1 cellular context compared by ENCODE assay signal in the genomic region with DNA sequence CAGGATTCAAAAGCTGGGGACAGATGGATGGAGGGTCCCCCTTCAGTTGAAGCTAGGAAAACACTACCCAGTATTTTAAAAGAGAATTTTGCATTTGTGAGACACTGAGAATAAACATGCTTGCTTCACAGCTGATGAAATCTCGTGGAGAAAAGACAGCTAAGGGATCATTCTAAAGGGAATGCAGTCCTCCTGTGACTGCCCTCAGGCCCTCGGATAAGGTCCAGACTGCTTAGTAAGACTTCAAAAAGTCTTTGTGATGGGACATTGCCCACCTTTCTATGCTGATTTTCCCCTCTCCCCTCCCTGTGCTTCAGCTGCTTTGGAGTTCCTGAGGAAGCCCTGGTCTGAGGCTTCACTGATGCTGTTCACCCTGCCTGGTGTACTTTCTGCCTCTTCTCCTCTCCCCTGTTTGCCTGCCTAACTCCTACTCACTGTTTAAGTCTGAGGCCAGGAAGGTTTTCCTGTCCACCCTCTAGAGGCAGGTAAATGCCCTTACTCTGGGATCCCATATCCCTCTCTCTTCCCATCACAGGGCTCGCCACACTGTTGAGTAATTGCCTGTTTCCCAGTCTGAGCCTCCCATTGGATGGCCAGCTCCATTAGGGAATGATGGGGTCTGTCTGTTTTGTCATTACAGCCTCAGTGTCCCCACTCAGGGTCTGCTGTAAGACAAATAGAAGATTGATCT.
TF ChIP-seq lines count a peak whose summit lies in the region.

No MANE protein-coding gene starts in this region.

TF ChIP-seq in GM23338, 12 proteins besides CTCF, POLR2A, EP300 and RAD21 (continued from another document):
- TF ChIP-seq, protein P1, sequence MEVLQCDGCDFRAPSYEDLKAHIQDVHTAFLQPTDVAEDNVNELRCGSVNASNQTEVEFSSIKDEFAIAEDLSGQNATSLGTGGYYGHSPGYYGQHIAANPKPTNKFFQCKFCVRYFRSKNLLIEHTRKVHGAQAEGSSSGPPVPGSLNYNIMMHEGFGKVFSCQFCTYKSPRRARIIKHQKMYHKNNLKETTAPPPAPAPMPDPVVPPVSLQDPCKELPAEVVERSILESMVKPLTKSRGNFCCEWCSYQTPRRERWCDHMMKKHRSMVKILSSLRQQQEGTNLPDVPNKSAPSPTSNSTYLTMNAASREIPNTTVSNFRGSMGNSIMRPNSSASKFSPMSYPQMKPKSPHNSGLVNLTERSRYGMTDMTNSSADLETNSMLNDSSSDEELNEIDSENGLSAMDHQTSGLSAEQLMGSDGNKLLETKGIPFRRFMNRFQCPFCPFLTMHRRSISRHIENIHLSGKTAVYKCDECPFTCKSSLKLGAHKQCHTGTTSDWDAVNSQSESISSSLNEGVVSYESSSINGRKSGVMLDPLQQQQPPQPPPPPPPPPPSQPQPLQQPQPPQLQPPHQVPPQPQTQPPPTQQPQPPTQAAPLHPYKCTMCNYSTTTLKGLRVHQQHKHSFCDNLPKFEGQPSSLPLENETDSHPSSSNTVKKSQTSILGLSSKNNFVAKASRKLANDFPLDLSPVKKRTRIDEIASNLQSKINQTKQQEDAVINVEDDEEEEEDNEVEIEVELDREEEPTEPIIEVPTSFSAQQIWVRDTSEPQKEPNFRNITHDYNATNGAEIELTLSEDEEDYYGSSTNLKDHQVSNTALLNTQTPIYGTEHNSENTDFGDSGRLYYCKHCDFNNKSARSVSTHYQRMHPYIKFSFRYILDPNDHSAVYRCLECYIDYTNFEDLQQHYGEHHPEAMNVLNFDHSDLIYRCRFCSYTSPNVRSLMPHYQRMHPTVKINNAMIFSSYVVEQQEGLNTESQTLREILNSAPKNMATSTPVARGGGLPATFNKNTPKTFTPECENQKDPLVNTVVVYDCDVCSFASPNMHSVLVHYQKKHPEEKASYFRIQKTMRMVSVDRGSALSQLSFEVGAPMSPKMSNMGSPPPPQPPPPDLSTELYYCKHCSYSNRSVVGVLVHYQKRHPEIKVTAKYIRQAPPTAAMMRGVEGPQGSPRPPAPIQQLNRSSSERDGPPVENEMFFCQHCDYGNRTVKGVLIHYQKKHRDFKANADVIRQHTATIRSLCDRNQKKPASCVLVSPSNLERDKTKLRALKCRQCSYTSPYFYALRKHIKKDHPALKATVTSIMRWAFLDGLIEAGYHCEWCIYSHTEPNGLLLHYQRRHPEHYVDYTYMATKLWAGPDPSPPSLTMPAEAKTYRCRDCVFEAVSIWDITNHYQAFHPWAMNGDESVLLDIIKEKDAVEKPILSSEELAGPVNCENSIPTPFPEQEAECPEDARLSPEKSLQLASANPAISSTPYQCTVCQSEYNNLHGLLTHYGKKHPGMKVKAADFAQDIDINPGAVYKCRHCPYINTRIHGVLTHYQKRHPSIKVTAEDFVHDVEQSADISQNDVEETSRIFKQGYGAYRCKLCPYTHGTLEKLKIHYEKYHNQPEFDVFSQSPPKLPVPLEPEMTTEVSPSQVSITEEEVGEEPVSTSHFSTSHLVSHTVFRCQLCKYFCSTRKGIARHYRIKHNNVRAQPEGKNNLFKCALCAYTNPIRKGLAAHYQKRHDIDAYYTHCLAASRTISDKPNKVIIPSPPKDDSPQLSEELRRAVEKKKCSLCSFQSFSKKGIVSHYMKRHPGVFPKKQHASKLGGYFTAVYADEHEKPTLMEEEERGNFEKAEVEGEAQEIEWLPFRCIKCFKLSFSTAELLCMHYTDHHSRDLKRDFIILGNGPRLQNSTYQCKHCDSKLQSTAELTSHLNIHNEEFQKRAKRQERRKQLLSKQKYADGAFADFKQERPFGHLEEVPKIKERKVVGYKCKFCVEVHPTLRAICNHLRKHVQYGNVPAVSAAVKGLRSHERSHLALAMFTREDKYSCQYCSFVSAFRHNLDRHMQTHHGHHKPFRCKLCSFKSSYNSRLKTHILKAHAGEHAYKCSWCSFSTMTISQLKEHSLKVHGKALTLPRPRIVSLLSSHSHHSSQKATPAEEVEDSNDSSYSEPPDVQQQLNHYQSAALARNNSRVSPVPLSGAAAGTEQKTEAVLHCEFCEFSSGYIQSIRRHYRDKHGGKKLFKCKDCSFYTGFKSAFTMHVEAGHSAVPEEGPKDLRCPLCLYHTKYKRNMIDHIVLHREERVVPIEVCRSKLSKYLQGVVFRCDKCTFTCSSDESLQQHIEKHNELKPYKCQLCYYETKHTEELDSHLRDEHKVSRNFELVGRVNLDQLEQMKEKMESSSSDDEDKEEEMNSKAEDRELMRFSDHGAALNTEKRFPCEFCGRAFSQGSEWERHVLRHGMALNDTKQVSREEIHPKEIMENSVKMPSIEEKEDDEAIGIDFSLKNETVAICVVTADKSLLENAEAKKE (CRISPR knock-in tag; IDR thresholded peaks at IDR 0.05): no peak
- TF ChIP-seq EZH2phosphoT487 (IDR thresholded peaks at IDR 0.05; ENCODE audit: unreplicated experiment) (no peak), REST (IDR thresholded peaks at IDR 0.05; ENCODE audit: unreplicated experiment) (no peak), NANOG (IDR thresholded peaks at IDR 0.05; ENCODE audit: borderline replicate concordance) (no peak), JUNB (IDR thresholded peaks at IDR 0.05; ENCODE audit: unreplicated experiment) (no peak), EZH2 (IDR thresholded peaks at IDR 0.05; ENCODE audit: low read depth, unreplicated experiment) (no peak), ZNF114 (CRISPR knock-in tag; IDR thresholded peaks at IDR 0.05) (no peak), ZNF331 (CRISPR knock-in tag; IDR thresholded peaks at IDR 0.05; ENCODE audit: low read depth) (no peak)
- TF ChIP-seq, protein P2, sequence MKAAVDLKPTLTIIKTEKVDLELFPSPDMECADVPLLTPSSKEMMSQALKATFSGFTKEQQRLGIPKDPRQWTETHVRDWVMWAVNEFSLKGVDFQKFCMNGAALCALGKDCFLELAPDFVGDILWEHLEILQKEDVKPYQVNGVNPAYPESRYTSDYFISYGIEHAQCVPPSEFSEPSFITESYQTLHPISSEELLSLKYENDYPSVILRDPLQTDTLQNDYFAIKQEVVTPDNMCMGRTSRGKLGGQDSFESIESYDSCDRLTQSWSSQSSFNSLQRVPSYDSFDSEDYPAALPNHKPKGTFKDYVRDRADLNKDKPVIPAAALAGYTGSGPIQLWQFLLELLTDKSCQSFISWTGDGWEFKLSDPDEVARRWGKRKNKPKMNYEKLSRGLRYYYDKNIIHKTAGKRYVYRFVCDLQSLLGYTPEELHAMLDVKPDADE (IDR thresholded peaks at IDR 0.05): no peak
